In the genomic region with DNA sequence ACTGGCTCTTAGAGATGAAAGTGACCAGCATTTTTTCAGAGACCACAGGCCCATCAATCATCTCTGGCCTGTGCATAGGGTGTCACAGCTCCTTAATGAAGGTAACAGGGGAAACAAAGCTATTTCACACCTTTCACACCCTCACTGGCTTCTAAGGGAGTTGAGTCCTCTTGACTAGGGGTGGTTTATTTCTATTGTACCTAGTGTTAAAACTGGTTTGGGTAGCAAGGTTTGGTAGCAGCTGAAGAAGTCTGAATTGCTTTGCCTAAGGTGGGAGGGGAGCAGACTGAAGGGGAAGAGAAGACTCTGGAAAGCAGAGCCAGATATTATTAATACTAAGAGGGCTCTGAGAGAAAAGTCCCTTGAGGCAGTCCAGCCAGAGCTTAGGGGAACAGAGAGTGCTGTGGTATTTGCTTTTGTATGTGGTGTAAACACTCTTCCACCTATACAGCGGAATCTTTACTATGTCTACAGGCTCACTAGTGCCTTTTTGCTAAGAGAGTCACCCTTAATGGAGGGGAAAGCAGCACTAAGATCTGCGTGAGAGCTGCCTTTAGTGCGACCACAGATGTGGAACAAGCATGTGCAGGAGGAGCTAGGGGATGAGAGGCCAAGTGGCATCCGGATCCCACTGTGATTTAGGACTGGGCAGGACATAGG, we compare ENCODE assay signal across 16 cellular contexts.
A peak's percentile ranks its signal among the peaks of the same experiment; 100 is the strongest.
DNase-seq lines count a peak whose midpoint lies in the region; ATAC-seq lines count a peak whose summit lies in the region.
"Had no signal": no experiment of that assay in that cellular context is flagged by ENCODE, and none has a peak within 500 bp of the region (broad histone marks: within the 10 kb centered on the region; RNA-seq: fewer than 3 reads in every experiment).

No MANE protein-coding gene starts in this region.

- DNase-seq in Right ventricle myocardium inferior (ENCODE audit: missing footprints) (no peak), cardiac septum (ENCODE audit: low spot score) (no peak), substantia nigra (lab: John Stamatoyannopoulos, UW) (no peak), NCI-H2227 treated with DMSO at 0.1 percent for 48 hours (lab: John Stamatoyannopoulos, UW) (no peak), COLO668 (lab: John Stamatoyannopoulos, UW; ENCODE audit: unreplicated experiment) (no peak)
- no peak for DNase-seq in activated T-cell treated with anti-CD3 and anti-CD28 coated beads, Interleukin-2, amount 50 U/mL, for 1 hour
- DNase-seq: 8988T; activated CD8-positive, alpha-beta T cell treated with anti-CD3 and anti-CD28 coated beads, Interleukin-2, amount 10 ng/mL, durations not matched to agents 7 days and 5 days; activated naive CD4-positive, alpha-beta T cell treated with anti-CD3 and anti-CD28 coated beads, Interleukin-2, amount 50 U/mL, for 16 hours; cerebellar nuclear complex; KBM-7; NCI-H187 treated with DMSO at 0.1 percent for 48 hours; PC-3; T-helper 2 cell had no signal

- ATAC-seq in Right ventricle myocardium inferior (peak; percentile 12), HG02642 (IDR thresholded peaks at IDR 0.05; ENCODE audit: poor library complexity, unreplicated experiment) (peak; percentile 81), HG03520 (IDR thresholded peaks at IDR 0.05; ENCODE audit: unreplicated experiment) (peak; percentile 76)
- ATAC-seq: activated CD8-positive, alpha-beta T cell treated with anti-CD3 and anti-CD28 coated beads, Interleukin-2, amount 10 ng/mL, durations not matched to agents 7 days and 5 days; PC-3 had no signal

- peak overlapping the region; percentile 28 for H3K27ac ChIP-seq in substantia nigra (ENCODE audit: low read depth, low read length, poor library complexity, severe bottlenecking)

- intact Hi-C loops in Right ventricle myocardium inferior (cut with DNase I) = no loop called here
- intact Hi-C loops in cardiac septum (cut with DNase I) = no loop called here

Comparison
In these comparisons a context has a peak if more than half of its experiments do, and no peak if none do; other contexts are left out.
1. ATAC-seq: peak in every context shown above with its lines; median percentile 81 in HG02642; 76 in HG03520; 12 in Right ventricle myocardium inferior.